Comparison of ENCODE assay signal across 9 cellular contexts in genomic region chr7:95684037-95684436, GRCh38.
DNase-seq lines count a peak whose midpoint lies in the region; ATAC-seq, FAIRE-seq and TF ChIP-seq lines count a peak whose summit lies in the region.
"Had no signal": no experiment of that assay in that cellular context is flagged by ENCODE, and none has a peak within 500 bp of the region (broad histone marks: within the 10 kb centered on the region; RNA-seq: fewer than 3 reads in every experiment).

No MANE protein-coding gene starts in this region.

- intact Hi-C loops in CD8-positive, alpha-beta T cell (cut with DNase I, micrococcal nuclease) = no loop called here

- H3K4me3 Mint-ChIP-seq in astrocyte (ENCODE audit: unreplicated experiment) = no peak overlapping the region
- no peak overlapping the region for H3K4me3 Mint-ChIP-seq in T-helper 17 cell
- no peak overlapping the region for H3K4me3 Mint-ChIP-seq in CD8-positive, alpha-beta T cell

- no peak overlapping the region for H3K4me2 ChIP-seq in astrocyte (ENCODE audit: low read length)

- H3K9me3 Mint-ChIP-seq in astrocyte (ENCODE audit: unreplicated experiment) = no peaks in the 10 kb centered on the region
- no peaks in the 10 kb centered on the region for H3K9me3 Mint-ChIP-seq in CD8-positive, alpha-beta T cell

- CTCF ChIA-PET in CD8-positive, alpha-beta T cell (lab: Charles Lee) = no interaction called here

- peaks cover 2% of the 10 kb centered on the region for H3K27me3 Mint-ChIP-seq in astrocyte (ENCODE audit: low read depth, unreplicated experiment)
- H3K27me3 Mint-ChIP-seq in T-helper 17 cell = peaks cover 13% of the 10 kb centered on the region
- H3K27me3 Mint-ChIP-seq in CD8-positive, alpha-beta T cell (ENCODE audit: low read depth) = peaks cover 3% of the 10 kb centered on the region

- no peak overlapping the region for H2AFZ ChIP-seq in astrocyte (ENCODE audit: low read depth, low read length)

- no peak overlapping the region for H3K4me3 ChIP-seq in astrocyte (ENCODE audit: insufficient read depth, low read depth, low read length)
- no peak overlapping the region for H3K4me3 ChIP-seq in CD8-positive, alpha-beta T cell (ENCODE audit: low read depth, low read length)

- TF ChIP-seq CTCF in astrocyte (IDR thresholded peaks at IDR 0.05; ENCODE audit: insufficient read depth, low read depth, low read length) = peak; percentile 27
- TF ChIP-seq CTCF in CD8-positive, alpha-beta T cell (IDR thresholded peaks at IDR 0.05) = no peak

- H3K79me2 ChIP-seq in astrocyte (ENCODE audit: insufficient read depth, low read length) = no peaks in the 10 kb centered on the region

- peaks cover 7% of the 10 kb centered on the region for H3K4me1 Mint-ChIP-seq in astrocyte (ENCODE audit: low read depth, unreplicated experiment)
- H3K4me1 Mint-ChIP-seq in T-helper 17 cell = no peaks in the 10 kb centered on the region
- H3K4me1 Mint-ChIP-seq in CD8-positive, alpha-beta T cell (ENCODE audit: low read depth) = no peaks in the 10 kb centered on the region

- no peaks in the 10 kb centered on the region for H3K36me3 Mint-ChIP-seq in astrocyte (ENCODE audit: low read depth, unreplicated experiment)
- no peaks in the 10 kb centered on the region for H3K36me3 Mint-ChIP-seq in T-helper 17 cell (ENCODE audit: low read depth)
- no peaks in the 10 kb centered on the region for H3K36me3 Mint-ChIP-seq in CD8-positive, alpha-beta T cell

- ATAC-seq in T-helper 17 cell = no peak
- ATAC-seq in CD8-positive, alpha-beta T cell = no peak

- no peaks in the 10 kb centered on the region for H4K20me1 ChIP-seq in astrocyte (ENCODE audit: insufficient read depth, low read length)

- no peaks in the 10 kb centered on the region for H3K36me3 ChIP-seq in astrocyte (ENCODE audit: insufficient read depth, low read length)
- no peaks in the 10 kb centered on the region for H3K36me3 ChIP-seq in CD8-positive, alpha-beta T cell (ENCODE audit: insufficient read depth, low read length)

- H3K27me3 ChIP-seq in astrocyte (ENCODE audit: insufficient read depth, low read length) = no peaks in the 10 kb centered on the region
- H3K27me3 ChIP-seq in CD8-positive, alpha-beta T cell (ENCODE audit: insufficient read depth, low read length) = no peaks in the 10 kb centered on the region

- POLR2A ChIA-PET in CD8-positive, alpha-beta T cell (lab: Charles Lee) = no interaction called here

- no peaks in the 10 kb centered on the region for H3K4me1 ChIP-seq in astrocyte (ENCODE audit: insufficient read depth, low read length)
- no peaks in the 10 kb centered on the region for H3K4me1 ChIP-seq in CD8-positive, alpha-beta T cell (ENCODE audit: insufficient read depth, low read length)

- DNase-seq in DMS153 treated with DMSO at 0.1 percent for 48 hours (lab: John Stamatoyannopoulos, UW; ENCODE audit: unreplicated experiment) = peak; percentile 86
- DNase-seq in MV-4-11 (lab: John Stamatoyannopoulos, UW) = peak; percentile 44
- no peak for DNase-seq in astrocyte (ENCODE audit: low read depth)
- DNase-seq in iris pigment epithelial cell (ENCODE audit: low read depth) = peak; percentile 38
- peak; percentile 41 for DNase-seq in urothelium cell line (ENCODE audit: low spot score)
- no peak for DNase-seq in T-helper 17 cell
- DNase-seq in CD8-positive, alpha-beta T cell = no peak
- no peak for DNase-seq in stimulated activated CD4-positive, alpha-beta T cell treated with anti-CD3 and anti-CD28 coated beads, Interleukin-4, amount 100 ng/mL, for 24 hours

- no peak for FAIRE-seq in astrocyte (lab: Jason Lieb, UNC)
- FAIRE-seq in urothelium cell line (lab: Jason Lieb, UNC) = no peak

- no peak overlapping the region for H3K27ac ChIP-seq in astrocyte (ENCODE audit: low read depth, low read length)
- no peak overlapping the region for H3K27ac ChIP-seq in CD8-positive, alpha-beta T cell (ENCODE audit: low read depth, low read length)
- H3K27ac ChIP-seq: HL-60 had no signal

- H3K27ac Mint-ChIP-seq in astrocyte (ENCODE audit: unreplicated experiment) (no peak overlapping the region), T-helper 17 cell (no peak overlapping the region)
- H3K27ac Mint-ChIP-seq in CD8-positive, alpha-beta T cell = no peak overlapping the region

- no peak overlapping the region for H3K9ac ChIP-seq in astrocyte (ENCODE audit: low read length)

- H3K9me3 ChIP-seq in astrocyte (ENCODE audit: insufficient read depth, low read depth, low read length) (no peaks in the 10 kb centered on the region), T-helper 17 cell (ENCODE audit: control insufficient read depth, low read length, poor library complexity, severe bottlenecking) (no peaks in the 10 kb centered on the region)
- H3K9me3 ChIP-seq in CD8-positive, alpha-beta T cell (ENCODE audit: low read length) = no peaks in the 10 kb centered on the region

Comparison
In these comparisons a context has a peak if more than half of its experiments do, and no peak if none do; other contexts are left out.
1. DNase-seq: peak in DMS153 treated with DMSO at 0.1 percent for 48 hours (single experiment), MV-4-11 (single experiment), iris pigment epithelial cell (single experiment) and urothelium cell line (single experiment); none in astrocyte (single experiment), T-helper 17 cell (0 of 3), CD8-positive, alpha-beta T cell (0 of 7) and stimulated activated CD4-positive, alpha-beta T cell treated with anti-CD3 and anti-CD28 coated beads, Interleukin-4, amount 100 ng/mL, for 24 hours (single experiment).